11 cellular contexts compared by ENCODE assay signal in the genomic region with DNA sequence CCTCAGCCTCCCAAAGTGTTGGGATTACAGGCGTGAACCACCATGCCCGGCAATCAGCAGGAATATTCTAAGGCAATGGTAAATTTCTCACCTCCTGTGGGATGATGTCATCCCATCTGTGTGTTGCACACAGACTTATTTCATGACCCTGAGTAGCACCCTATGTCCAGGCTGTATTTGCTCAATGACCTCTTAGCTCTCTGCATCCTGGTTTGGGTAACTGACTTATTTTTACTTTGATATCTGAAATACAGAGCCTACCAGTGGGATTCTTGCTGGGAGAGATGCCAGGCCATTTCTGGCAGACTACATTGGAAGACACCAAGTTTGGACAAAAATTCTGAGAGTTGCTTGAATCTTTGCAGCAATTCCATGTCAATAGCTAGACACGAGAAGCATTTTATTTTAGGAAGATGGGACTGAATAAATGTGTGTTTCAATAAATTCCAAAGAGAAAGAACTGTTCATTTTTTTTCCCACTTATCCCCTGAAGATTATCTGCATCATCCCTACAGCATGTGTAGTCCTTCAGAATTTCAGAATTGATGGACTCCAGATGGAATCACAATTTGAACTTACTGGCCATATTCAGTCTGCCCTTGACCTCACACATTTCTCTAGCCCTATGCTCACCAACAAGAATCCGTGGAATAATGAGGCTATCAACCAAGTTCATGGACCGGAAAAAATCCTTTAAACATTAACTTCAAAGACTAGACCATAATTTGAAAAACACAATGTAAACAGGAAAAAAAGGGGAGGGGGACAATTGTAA.
DNase-seq lines count a peak whose midpoint lies in the region; ATAC-seq and TF ChIP-seq lines count a peak whose summit lies in the region.
"Had no signal": no experiment of that assay in that cellular context is flagged by ENCODE, and none has a peak within 500 bp of the region (broad histone marks: within the 10 kb centered on the region; RNA-seq: fewer than 3 reads in every experiment).

No MANE protein-coding gene starts in this region.

- no peak for TF ChIP-seq CTCF in lower lobe of right lung (IDR thresholded peaks at IDR 0.05)

- H3K4me3 ChIP-seq in lower lobe of right lung, result no peak overlapping the region

- H3K4me1 ChIP-seq in lower lobe of right lung, result peaks cover 34% of the 10 kb centered on the region

- no peak overlapping the region for H3K27ac ChIP-seq in lower lobe of right lung
- H3K27ac ChIP-seq: HL-60, neutrophil had no signal

- H3K27me3 ChIP-seq in lower lobe of right lung (ENCODE audit: low read depth), result no peaks in the 10 kb centered on the region
- H3K27me3 ChIP-seq: neutrophil had no signal

- intact Hi-C loops in lower lobe of right lung (cut with DNase I), result no loop called here

- H3K9me3 ChIP-seq in lower lobe of right lung, result no peaks in the 10 kb centered on the region
- H3K9me3 ChIP-seq: neutrophil had no signal

- ATAC-seq in lower lobe of right lung, result peak; percentile 37 to 61

- in situ Hi-C loops in ACHN (cut with HindIII; ENCODE audit: low pct_ligation_motif_present, low pct_unique_long_range_greater_than_20kb, low sequenced_read_pairs), result no loop called here

- DNase-seq in ACHN (peak; percentile 36), NCI-H446 (lab: John Stamatoyannopoulos, UW) (peak; percentile 34 to 83), fibroblast of peridontal ligament (ENCODE audit: extremely low read depth) (peak; percentile 91), lower lobe of right lung (no peak), iPS-NIHi7 (ENCODE audit: extremely low spot score) (no peak), D341Med (ENCODE audit: low spot score) (no peak), NCI-H187 (lab: John Stamatoyannopoulos, UW) (no peak)
- no peak for DNase-seq in stimulated activated CD4-positive, alpha-beta T cell treated with anti-CD3 and anti-CD28 coated beads, Interleukin-1b, Interleukin-23, amount 100 ng/mL, for 48 hours
- DNase-seq: DMS 273 treated with DMSO at 0.1 percent for 48 hours had no signal

- no peaks in the 10 kb centered on the region for H3K36me3 ChIP-seq in lower lobe of right lung
- H3K36me3 ChIP-seq: neutrophil had no signal

Comparison
In these comparisons a context has a peak if more than half of its experiments do, and no peak if none do; other contexts are left out.
1. DNase-seq: peak in ACHN (single experiment), NCI-H446 (2 of 2) and fibroblast of peridontal ligament (single experiment); none in lower lobe of right lung (single experiment), stimulated activated CD4-positive, alpha-beta T cell treated with anti-CD3 and anti-CD28 coated beads, Interleukin-1b, Interleukin-23, amount 100 ng/mL, for 48 hours (single experiment), iPS-NIHi7 (single experiment), D341Med (single experiment) and NCI-H187 (0 of 2).